17 cellular contexts compared by ENCODE assay signal in genomic region chr4:87941537-87942392, GRCh38. TPM values are rescaled to one million over a fixed set of nuclear protein-coding genes. Genes with fewer than 3 reads are reported as not detected.
"Had no signal": no experiment of that assay in that cellular context is flagged by ENCODE, and none has a peak within 500 bp of the region (broad histone marks: within the 10 kb centered on the region; RNA-seq: fewer than 3 reads in every experiment).

No MANE protein-coding gene starts in this region.

- H3K36me3 Mint-ChIP-seq: immature natural killer cell; naive thymus-derived CD8-positive, alpha-beta T cell had no signal

- H3K36me3 ChIP-seq: colonic mucosa, neutrophil, right atrium auricular region had no signal

- H3K27ac ChIP-seq: colonic mucosa, foreskin keratinocyte, neutrophil, right atrium auricular region had no signal

- H3K27ac Mint-ChIP-seq: immature natural killer cell; naive thymus-derived CD8-positive, alpha-beta T cell had no signal

- ATAC-seq: foreskin keratinocyte; left colon; mucosa of descending colon; naive thymus-derived CD8-positive, alpha-beta T cell had no signal

- DNase-seq: colonic mucosa; dermis blood vessel endothelial cell; erythroblast; foreskin keratinocyte; immature natural killer cell; left colon; mammary epithelial cell; mucosa of descending colon; naive thymus-derived CD8-positive, alpha-beta T cell; posterior cingulate gyrus; small intestine; stimulated activated CD4-positive, alpha-beta T cell treated with anti-CD3 and anti-CD28 coated beads, Interleukin-12 subunit alpha, Interleukin-12 subunit beta, amount 100 ng/mL, for 4 hours; stimulated activated naive CD4-positive, alpha-beta T cell treated with Interleukin-2 at 50 U/mL for 16 hours; trophoblast cell had no signal

- H3K9me3 ChIP-seq: colonic mucosa, mucosa of descending colon, neutrophil, right atrium auricular region had no signal

- H3K9me3 Mint-ChIP-seq: immature natural killer cell; naive thymus-derived CD8-positive, alpha-beta T cell had no signal

- H3K27me3 ChIP-seq: colonic mucosa, foreskin keratinocyte, neutrophil, right atrium auricular region had no signal

- H3K4me1 ChIP-seq: colonic mucosa, foreskin keratinocyte, right atrium auricular region had no signal

- H3K4me3 ChIP-seq: colonic mucosa, mucosa of descending colon, right atrium auricular region had no signal

- H3K4me3 Mint-ChIP-seq: immature natural killer cell; naive thymus-derived CD8-positive, alpha-beta T cell had no signal

- H3K4me1 Mint-ChIP-seq: immature natural killer cell; naive thymus-derived CD8-positive, alpha-beta T cell had no signal

RNA-seq across cellular contexts. Expression of gene SPP1, which starts 33.7 kb away (rescaled TPM):
- total RNA-seq: endothelial cell of umbilical vein had no signal
- polyA plus RNA-seq: endothelial cell of umbilical vein; immature natural killer cell; naive thymus-derived CD8-positive, alpha-beta T cell had no signal
